Comparison of ENCODE assay signal across 14 cellular contexts in genomic region chr17:7656958-7657715, GRCh38. TPM values are rescaled to one million over a fixed set of nuclear protein-coding genes. Genes with fewer than 3 reads are reported as not detected.
A peak's percentile ranks its signal among the peaks of the same experiment; 100 is the strongest.
DNase-seq lines count a peak whose midpoint lies in the region; ATAC-seq, FAIRE-seq and TF ChIP-seq lines count a peak whose summit lies in the region.
"Had no signal": no experiment of that assay in that cellular context is flagged by ENCODE, and none has a peak within 500 bp of the region (broad histone marks: within the 10 kb centered on the region; RNA-seq: fewer than 3 reads in every experiment).

No MANE protein-coding gene starts in this region.

- peaks cover 40% of the 10 kb centered on the region for H3K36me3 Mint-ChIP-seq in brain

- peaks cover 61% of the 10 kb centered on the region for H3K4me1 Mint-ChIP-seq in brain

- no peaks in the 10 kb centered on the region for H3K36me3 ChIP-seq in pancreas

- WGBS in pancreas, 2 donors, result 52 to 59% methylated on average over 12 of the region's 12 CpGs
- WGBS in lower leg skin, 2 donors, result 49 to 56% methylated on average over 12 of the region's 12 CpGs

- H3K4me3 ChIP-seq in pancreas (no peak overlapping the region), lower leg skin (ENCODE audit: low read depth, poor library complexity, severe bottlenecking) (no peak overlapping the region)

- H3K27me3 Mint-ChIP-seq in brain, result no peaks in the 10 kb centered on the region

- TF ChIP-seq POLR2A in lower leg skin (IDR thresholded peaks at IDR 0.05), result no peak

- FAIRE-seq in pancreas (lab: Jason Lieb, UNC), result no peak

- H3K9me3 ChIP-seq in pancreas, result no peaks in the 10 kb centered on the region

- H3K4me1 ChIP-seq in pancreas, result peaks cover 0 to 2% (median 0%) of the 10 kb centered on the region in 3 donors
- H3K4me1 ChIP-seq in foreskin keratinocyte, result no peaks in the 10 kb centered on the region

- ATAC-seq in pancreas, result peak in 3 of 4 donors; percentile 25 to 59 (median 36)
- no peak for ATAC-seq in foreskin keratinocyte
- ATAC-seq: stimulated activated naive CD8-positive, alpha-beta T cell treated with anti-CD3 and anti-CD28 coated beads, Interleukin-15, Interleukin-2, amounts not matched to agents 100 U/mL and 50 U/mL, for 24 hours had no signal

- peak overlapping the region; percentile 90 to 96 (median 93) for H3K27ac Mint-ChIP-seq in brain
- H3K27ac Mint-ChIP-seq: IgD-negative memory B cell; T-helper 2 cell treated with Interferon-gamma antibody and Interleukin-4, amounts not matched to agents 5 μg/mL and 100 μg/mL, for 36 hours had no signal

- in situ Hi-C loops in G401 (cut with HindIII; ENCODE audit: low sequenced_read_pairs), result no loop called here

- H3K27ac ChIP-seq in pancreas (no peak overlapping the region), foreskin keratinocyte (no peak overlapping the region)

- H3K4me3 Mint-ChIP-seq in brain, result peak overlapping the region; percentile 51 to 70 (median 67)
- H3K4me3 Mint-ChIP-seq: T-helper 2 cell treated with Interferon-gamma antibody and Interleukin-4, amounts not matched to agents 5 μg/mL and 100 μg/mL, for 36 hours had no signal

- intact Hi-C loops in pancreas (cut with DNase I), result no loop called here
- intact Hi-C loops in lower leg skin (cut with DNase I; ENCODE audit: low total_unique reads), result no loop called here

- TF ChIP-seq CTCF in brain (conservative IDR thresholded peaks at IDR 0.05) (peak in 1 of 2 experiments; percentile 35), pancreas (IDR thresholded peaks at IDR 0.05) (no peak), foreskin keratinocyte (conservative IDR thresholded peaks at IDR 0.05) (no peak), lower leg skin (IDR thresholded peaks at IDR 0.05) (no peak)

- H3K9me3 Mint-ChIP-seq in brain, result peaks cover 0 to 3% (median 0%) of the 10 kb centered on the region in 5 experiments
- H3K9me3 Mint-ChIP-seq: IgD-negative memory B cell; T-helper 2 cell treated with Interferon-gamma antibody and Interleukin-4, amounts not matched to agents 5 μg/mL and 100 μg/mL, for 36 hours had no signal

- peak; percentile 66 for DNase-seq in G401 (ENCODE audit: low spot score)
- peak; percentile 92 for DNase-seq in iPS DF 4.7 (ENCODE audit: extremely low read depth, low spot score)
- DNase-seq in pancreas, result peak in 2 of 6 donors; percentile 36 to 38
- DNase-seq in foreskin keratinocyte, result no peak
- no peak for DNase-seq in DMS53 treated with DMSO at 0.1 percent for 48 hours (lab: John Stamatoyannopoulos, UW; ENCODE audit: unreplicated experiment)
- DNase-seq in Kasumi-1 (lab: John Stamatoyannopoulos, UW), result no peak
- DNase-seq in lower leg skin (ENCODE audit: low spot score in 2 of 2), result no peak
- DNase-seq: activated T-cell treated with anti-CD3 and anti-CD28 coated beads, Interleukin-2, amount 50 U/mL, for 48 hours; stimulated activated naive CD8-positive, alpha-beta T cell treated with anti-CD3 and anti-CD28 coated beads, Interleukin-15, Interleukin-2, amounts not matched to agents 100 U/mL and 50 U/mL, for 24 hours had no signal

- H3K27me3 ChIP-seq in pancreas (no peaks in the 10 kb centered on the region), foreskin keratinocyte (peaks cover 37% of the 10 kb centered on the region)

RNA-seq across cellular contexts. Expression of gene ATP1B2, which starts 6.4 kb away (rescaled TPM):
- not detected in 2 replicates for total RNA-seq in G401 (2014; rRNA removed; shearing (Covaris generic))
- polyA plus RNA-seq in brain (ENCODE audit: insufficient read depth, low read depth, low replicate concordance) (149 TPM), pancreas (1 to 10 TPM; 1.3 to 6.7 TPM), foreskin keratinocyte (not detected in 2 replicates)
- total RNA-seq in pancreas (1 to 10 TPM in 5 of 6 donors, under 1 TPM in 1; 0.79 to 1.9 (median 1.2) TPM), foreskin keratinocyte (not detected in 2 replicates), lower leg skin (1 to 10 TPM in 1 of 4 donors, under 1 TPM in 2, not detected in 1; 0.42 to 3.0 (median 0.46) TPM)
- total RNA-seq: dermis microvascular lymphatic vessel endothelial cell, NCI-H460 had no signal
- polyA plus RNA-seq: IgD-negative memory B cell had no signal

RNA-seq across cellular contexts. Expression of gene SHBG, which starts 27.2 kb away (rescaled TPM):
- not detected in 2 replicates for total RNA-seq in G401 (2014; rRNA removed; shearing (Covaris generic))
- polyA plus RNA-seq in brain (ENCODE audit: insufficient read depth, low read depth, low replicate concordance) (2.3 TPM), pancreas (under 1 TPM; 0.23 to 0.82 TPM), foreskin keratinocyte (0.19 and 0.32 TPM in 2 replicates)
- total RNA-seq in pancreas (under 1 TPM in 3 of 6 donors, not detected in 3; 0.16 to 0.72 (median 0.17) TPM), foreskin keratinocyte (not detected in 2 replicates), lower leg skin (not detected)
- polyA plus RNA-seq: IgD-negative memory B cell had no signal

RNA-seq across cellular contexts. Expression of gene SAT2, which starts 29.5 kb away (rescaled TPM):
- 70.2 and 96.9 TPM in 2 replicates for total RNA-seq in G401 (2014; rRNA removed; shearing (Covaris generic))
- polyA plus RNA-seq in brain (ENCODE audit: insufficient read depth, low read depth, low replicate concordance) (79.2 TPM), pancreas (100 to 1,000 TPM; 250 to 348 TPM), foreskin keratinocyte (53.4 and 60.3 TPM in 2 replicates)
- total RNA-seq in pancreas (10 to 100 TPM; 43.8 to 82.8 (median 66.6) TPM), foreskin keratinocyte (33.4 and 36.2 TPM in 2 replicates), lower leg skin (10 to 100 TPM; 32.7 to 50.5 (median 43.0) TPM)

RNA-seq across cellular contexts. Expression of gene TP53, which starts 30.2 kb away (rescaled TPM):
- 23.5 and 26.4 TPM in 2 replicates for total RNA-seq in G401 (2014; rRNA removed; shearing (Covaris generic))
- polyA plus RNA-seq in brain (ENCODE audit: insufficient read depth, low read depth, low replicate concordance) (58.4 TPM), pancreas (10 to 100 TPM in 1 of 2 donors, 1 to 10 TPM in 1; 8.3 to 10.8 TPM), foreskin keratinocyte (47.9 and 49.4 TPM in 2 replicates)
- total RNA-seq in pancreas (10 to 100 TPM; 14.6 to 35.9 (median 28.5) TPM), foreskin keratinocyte (64.5 and 68.4 TPM in 2 replicates), lower leg skin (10 to 100 TPM; 42.8 to 57.3 (median 50.8) TPM)

RNA-seq across cellular contexts. Expression of gene WRAP53, which starts 31.1 kb away (rescaled TPM):
- 27.2 and 33.5 TPM in 2 replicates for total RNA-seq in G401 (2014; rRNA removed; shearing (Covaris generic))
- polyA plus RNA-seq in brain (ENCODE audit: insufficient read depth, low read depth, low replicate concordance) (42.0 TPM), pancreas (10 to 100 TPM in 1 of 2 donors, 1 to 10 TPM in 1; 9.1 to 13.5 TPM), foreskin keratinocyte (28.6 and 32.4 TPM in 2 replicates)
- total RNA-seq in pancreas (1 to 10 TPM; 2.0 to 5.0 (median 3.8) TPM), foreskin keratinocyte (20.0 and 26.9 TPM in 2 replicates), lower leg skin (1 to 10 TPM; 1.1 to 5.4 (median 4.5) TPM)

Comparison
In these comparisons a context has a peak if more than half of its experiments do, and no peak if none do; other contexts are left out.
1. DNase-seq: peak in G401 (single experiment) and iPS DF 4.7 (single experiment); none in foreskin keratinocyte (0 of 2), DMS53 treated with DMSO at 0.1 percent for 48 hours (single experiment), Kasumi-1 (0 of 2) and lower leg skin (0 of 2).